ENCODE assay signal across 9 cellular contexts in the genomic region with DNA sequence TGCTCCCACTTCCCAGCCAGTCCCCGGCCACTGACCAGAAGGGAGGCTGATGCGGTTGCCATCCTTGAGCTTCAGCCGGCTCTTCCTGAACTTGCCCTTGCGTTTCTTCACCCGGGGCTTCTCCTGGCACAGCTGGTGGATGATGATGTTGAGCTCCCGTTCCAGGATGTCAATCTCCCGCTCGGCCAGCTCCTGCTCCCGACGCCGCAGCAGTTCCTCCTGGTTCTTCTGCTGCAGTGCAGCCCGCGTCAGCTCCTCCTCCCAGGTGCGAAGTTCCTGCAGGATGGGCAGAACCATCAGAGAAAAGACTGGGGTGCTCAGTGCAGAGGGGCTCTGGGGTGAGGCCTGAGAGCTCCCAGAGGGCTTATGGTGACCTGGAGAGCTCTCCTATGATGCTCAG.
"Had no signal": no experiment of that assay in that cellular context is flagged by ENCODE, and none has a peak within 500 bp of the region (broad histone marks: within the 10 kb centered on the region; RNA-seq: fewer than 3 reads in every experiment).

No MANE protein-coding gene starts in this region.

- ATAC-seq: HCT116, K562 had no signal

- H3K4me3 ChIP-seq: HAP-1, K562 had no signal

- H3K4me1 ChIP-seq: HAP-1 had no signal

- H3K9me3 ChIP-seq: HAP-1 had no signal

- H3K4me3 Mint-ChIP-seq: HFFc6 had no signal

- H3K27ac Mint-ChIP-seq: HFFc6 had no signal

- DNase-seq: GOT3, H7, HFFc6, IMR-90, KG1 had no signal

- H3K27ac ChIP-seq: HL-60 had no signal

- H3K9me3 Mint-ChIP-seq: HFFc6 had no signal
